17 cellular contexts compared by ENCODE assay signal in genomic region chr12:91616401-91616800, GRCh38.
DNase-seq lines count a peak whose midpoint lies in the region; ATAC-seq and TF ChIP-seq lines count a peak whose summit lies in the region.
"Had no signal": no experiment of that assay in that cellular context is flagged by ENCODE, and none has a peak within 500 bp of the region (broad histone marks: within the 10 kb centered on the region; RNA-seq: fewer than 3 reads in every experiment).

No MANE protein-coding gene starts in this region.

- H3K36me3 ChIP-seq in SJCRH30 = no peaks in the 10 kb centered on the region
- H3K36me3 ChIP-seq in uterus = no peaks in the 10 kb centered on the region
- H3K36me3 ChIP-seq: Peyer's patch had no signal

- H3K4me3 Mint-ChIP-seq in nephron progenitor cell = no peak overlapping the region
- H3K4me3 Mint-ChIP-seq: CD14-positive monocyte had no signal

- peak overlapping the region; percentile 72 for H3K27ac ChIP-seq in SJCRH30
- peak overlapping the region; percentile 5 to 82 for H3K27ac ChIP-seq in uterus
- H3K27ac ChIP-seq: Peyer's patch had no signal

- H3K27me3 ChIP-seq in SJCRH30 (no peaks in the 10 kb centered on the region), uterus (no peaks in the 10 kb centered on the region)
- H3K27me3 ChIP-seq: Peyer's patch had no signal

- intact Hi-C loops in uterus (cut with DNase I; ENCODE audit: low total_unique reads) = no loop called here
- intact Hi-C loops in lower leg skin (cut with DNase I; ENCODE audit: low total_unique reads) = no loop called here

- no peaks in the 10 kb centered on the region for H3K36me3 Mint-ChIP-seq in nephron progenitor cell (ENCODE audit: low read depth)
- H3K36me3 Mint-ChIP-seq: CD14-positive monocyte had no signal

- TF ChIP-seq POLR2A in uterus (IDR thresholded peaks at IDR 0.05) (no peak), lower leg skin (IDR thresholded peaks at IDR 0.05) (no peak)

- H3K4me1 ChIP-seq in SJCRH30 (peaks cover 18% of the 10 kb centered on the region), uterus (no peaks in the 10 kb centered on the region)
- H3K4me1 ChIP-seq: Peyer's patch had no signal

- ATAC-seq in GM19035 (IDR thresholded peaks at IDR 0.05; ENCODE audit: unreplicated experiment) = no peak

- no peak for TF ChIP-seq CTCF in uterus (IDR thresholded peaks at IDR 0.05)
- no peak for TF ChIP-seq CTCF in lower leg skin (IDR thresholded peaks at IDR 0.05)
- no peak for TF ChIP-seq CTCF in nephron progenitor cell (IDR thresholded peaks at IDR 0.05)

- H3K9me3 ChIP-seq in SJCRH30 (replicated peaks) (no peaks in the 10 kb centered on the region), uterus (no peaks in the 10 kb centered on the region)
- H3K9me3 ChIP-seq: Peyer's patch had no signal

- peaks cover 24% of the 10 kb centered on the region for H3K4me1 Mint-ChIP-seq in nephron progenitor cell
- H3K4me1 Mint-ChIP-seq: CD14-positive monocyte had no signal

- no peak overlapping the region for H3K4me3 ChIP-seq in SJCRH30
- H3K4me3 ChIP-seq in uterus = no peak overlapping the region
- H3K4me3 ChIP-seq in lower leg skin (ENCODE audit: low read depth, poor library complexity, severe bottlenecking) = no peak overlapping the region
- H3K4me3 ChIP-seq: Peyer's patch had no signal

- DNase-seq in LHCN-M2 (ENCODE audit: low read depth) (peak; percentile 9), SJCRH30 (peak; percentile 78 to 89), left kidney (ENCODE audit: low read depth, low spot score) (peak; percentile 14), uterus (no peak), lower leg skin (ENCODE audit: low spot score in 2 of 2) (no peak), nephron progenitor cell (no peak)
- DNase-seq: DMS79; KG1; NCI-H1092; NCI-H146; NCI-H2029 treated with DMSO at 0.1 percent for 48 hours; NCI-H2227 treated with DMSO at 0.1 percent for 48 hours; NCI-H526; NK-92 treated with Interleukin-12 subunit alpha and Interleukin-12 subunit beta, amount 100 ng/mL, for 24 hours; Peyer's patch had no signal

- peaks cover 7% of the 10 kb centered on the region for H3K27me3 Mint-ChIP-seq in nephron progenitor cell (ENCODE audit: low read depth, poor library complexity)

- no peak overlapping the region for H3K27ac Mint-ChIP-seq in nephron progenitor cell
- H3K27ac Mint-ChIP-seq: CD14-positive monocyte had no signal

- no peaks in the 10 kb centered on the region for H3K9me3 Mint-ChIP-seq in nephron progenitor cell

- WGBS in lower leg skin, 2 donors = 37 to 44% methylated on average over 2 of the region's 2 CpGs

Comparison
In these comparisons a context has a peak if more than half of its experiments do, and no peak if none do; other contexts are left out.
1. DNase-seq: peak in LHCN-M2 (single experiment), SJCRH30 (2 of 2) and left kidney (single experiment); none in uterus (0 of 2), lower leg skin (0 of 2) and nephron progenitor cell (single experiment).